Comparison of ENCODE assay signal across 1 cellular context in the genomic region with DNA sequence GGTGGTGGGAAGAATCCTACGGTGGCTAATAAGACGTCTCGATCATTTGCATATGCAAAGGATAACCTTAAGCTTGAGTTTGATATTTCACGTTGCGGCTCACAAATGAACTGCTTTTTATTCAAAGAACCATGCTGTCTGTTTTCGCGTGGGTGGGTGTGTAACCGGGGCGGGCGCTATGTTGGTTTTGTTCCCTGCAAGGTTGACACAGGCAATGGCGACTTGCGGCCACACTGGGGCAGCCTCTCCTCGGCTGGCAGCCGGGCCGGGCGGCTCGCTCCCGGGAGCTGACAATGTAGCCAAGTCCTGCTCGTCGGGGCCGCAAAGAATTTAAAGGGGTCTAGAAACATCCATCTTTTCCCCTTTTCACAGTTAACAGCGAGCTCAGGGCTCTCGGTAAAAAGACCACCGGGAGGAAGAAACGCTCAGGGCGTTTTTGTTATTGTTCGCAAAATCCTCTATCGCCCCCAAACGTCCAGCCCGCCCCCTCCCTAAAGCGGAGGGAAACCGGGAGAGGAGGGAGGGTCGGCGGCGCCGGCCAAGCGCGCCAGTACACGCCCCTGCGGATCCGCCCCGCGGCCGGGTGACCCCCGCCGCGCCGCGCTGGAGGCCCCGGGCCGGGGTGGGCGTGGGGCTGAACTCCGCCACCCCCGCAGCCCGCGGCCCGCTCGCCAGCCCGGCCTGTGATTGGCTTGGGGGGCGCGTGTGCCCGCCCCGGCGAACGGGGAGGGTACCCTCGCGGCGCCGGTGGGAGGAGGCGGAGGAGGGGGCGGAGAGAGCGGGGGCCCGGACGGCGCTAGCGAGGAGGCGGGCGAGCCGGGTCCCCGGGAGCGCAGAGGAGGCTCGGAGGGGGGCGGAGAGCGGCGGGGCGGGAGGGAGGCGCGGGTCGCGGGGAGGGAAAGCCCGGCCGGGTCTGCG.
TF ChIP-seq lines count a peak whose summit lies in the region.

Gene NEDD4L, plus strand, starts transcription at position 775 of the 918 bp plus-strand sequence. CDS start 435 bp downstream, outside the sequence.

TF ChIP-seq in HEK293, 187 proteins besides CTCF, POLR2A, EP300 and RAD21 (continued from another document and continues in another):
- no peak for TF ChIP-seq ZBTB44 (tag by site-specific recombination; IDR thresholded peaks at IDR 0.05)
- TF ChIP-seq ZBTB1 (tag by site-specific recombination; IDR thresholded peaks at IDR 0.05), result no peak
- TF ChIP-seq ZNF561 (tag by site-specific recombination; IDR thresholded peaks at IDR 0.05; ENCODE audit: borderline replicate concordance), result peak; percentile 29; the same call in 1 of the 2 replicates
- peak; percentile 97 for TF ChIP-seq PRDM4 (tag by site-specific recombination; IDR thresholded peaks at IDR 0.05)
- TF ChIP-seq ZNF202 (tag by site-specific recombination; IDR thresholded peaks at IDR 0.05; ENCODE audit: borderline replicate concordance), result no peak
- TF ChIP-seq ZNF560 (tag by site-specific recombination; IDR thresholded peaks at IDR 0.05; ENCODE audit: borderline replicate concordance), result no peak
- TF ChIP-seq, protein P1, sequence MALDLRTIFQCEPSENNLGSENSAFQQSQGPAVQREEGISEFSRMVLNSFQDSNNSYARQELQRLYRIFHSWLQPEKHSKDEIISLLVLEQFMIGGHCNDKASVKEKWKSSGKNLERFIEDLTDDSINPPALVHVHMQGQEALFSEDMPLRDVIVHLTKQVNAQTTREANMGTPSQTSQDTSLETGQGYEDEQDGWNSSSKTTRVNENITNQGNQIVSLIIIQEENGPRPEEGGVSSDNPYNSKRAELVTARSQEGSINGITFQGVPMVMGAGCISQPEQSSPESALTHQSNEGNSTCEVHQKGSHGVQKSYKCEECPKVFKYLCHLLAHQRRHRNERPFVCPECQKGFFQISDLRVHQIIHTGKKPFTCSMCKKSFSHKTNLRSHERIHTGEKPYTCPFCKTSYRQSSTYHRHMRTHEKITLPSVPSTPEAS (tag by site-specific recombination; IDR thresholded peaks at IDR 0.05), result no peak
- TF ChIP-seq ZNF645 (tag by site-specific recombination; IDR thresholded peaks at IDR 0.05), result no peak
- TF ChIP-seq, protein P2, sequence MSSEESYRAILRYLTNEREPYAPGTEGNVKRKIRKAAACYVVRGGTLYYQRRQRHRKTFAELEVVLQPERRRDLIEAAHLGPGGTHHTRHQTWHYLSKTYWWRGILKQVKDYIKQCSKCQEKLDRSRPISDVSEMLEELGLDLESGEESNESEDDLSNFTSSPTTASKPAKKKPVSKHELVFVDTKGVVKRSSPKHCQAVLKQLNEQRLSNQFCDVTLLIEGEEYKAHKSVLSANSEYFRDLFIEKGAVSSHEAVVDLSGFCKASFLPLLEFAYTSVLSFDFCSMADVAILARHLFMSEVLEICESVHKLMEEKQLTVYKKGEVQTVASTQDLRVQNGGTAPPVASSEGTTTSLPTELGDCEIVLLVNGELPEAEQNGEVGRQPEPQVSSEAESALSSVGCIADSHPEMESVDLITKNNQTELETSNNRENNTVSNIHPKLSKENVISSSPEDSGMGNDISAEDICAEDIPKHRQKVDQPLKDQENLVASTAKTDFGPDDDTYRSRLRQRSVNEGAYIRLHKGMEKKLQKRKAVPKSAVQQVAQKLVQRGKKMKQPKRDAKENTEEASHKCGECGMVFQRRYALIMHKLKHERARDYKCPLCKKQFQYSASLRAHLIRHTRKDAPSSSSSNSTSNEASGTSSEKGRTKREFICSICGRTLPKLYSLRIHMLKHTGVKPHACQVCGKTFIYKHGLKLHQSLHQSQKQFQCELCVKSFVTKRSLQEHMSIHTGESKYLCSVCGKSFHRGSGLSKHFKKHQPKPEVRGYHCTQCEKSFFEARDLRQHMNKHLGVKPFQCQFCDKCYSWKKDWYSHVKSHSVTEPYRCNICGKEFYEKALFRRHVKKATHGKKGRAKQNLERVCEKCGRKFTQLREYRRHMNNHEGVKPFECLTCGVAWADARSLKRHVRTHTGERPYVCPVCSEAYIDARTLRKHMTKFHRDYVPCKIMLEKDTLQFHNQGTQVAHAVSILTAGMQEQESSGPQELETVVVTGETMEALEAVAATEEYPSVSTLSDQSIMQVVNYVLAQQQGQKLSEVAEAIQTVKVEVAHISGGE (tag by site-specific recombination; conservative IDR thresholded peaks at IDR 0.05; ENCODE audit: low read depth), result peak; percentile 16; the same call in 1 of the 2 replicates
- no peak for TF ChIP-seq BCL11B (tag by site-specific recombination; IDR thresholded peaks at IDR 0.05; ENCODE audit: low read depth)
- TF ChIP-seq ZNF670 (tag by site-specific recombination; IDR thresholded peaks at IDR 0.05; ENCODE audit: low read depth), result no peak
- TF ChIP-seq ZNF571 (tag by site-specific recombination; IDR thresholded peaks at IDR 0.05), result no peak
- TF ChIP-seq, protein P3, sequence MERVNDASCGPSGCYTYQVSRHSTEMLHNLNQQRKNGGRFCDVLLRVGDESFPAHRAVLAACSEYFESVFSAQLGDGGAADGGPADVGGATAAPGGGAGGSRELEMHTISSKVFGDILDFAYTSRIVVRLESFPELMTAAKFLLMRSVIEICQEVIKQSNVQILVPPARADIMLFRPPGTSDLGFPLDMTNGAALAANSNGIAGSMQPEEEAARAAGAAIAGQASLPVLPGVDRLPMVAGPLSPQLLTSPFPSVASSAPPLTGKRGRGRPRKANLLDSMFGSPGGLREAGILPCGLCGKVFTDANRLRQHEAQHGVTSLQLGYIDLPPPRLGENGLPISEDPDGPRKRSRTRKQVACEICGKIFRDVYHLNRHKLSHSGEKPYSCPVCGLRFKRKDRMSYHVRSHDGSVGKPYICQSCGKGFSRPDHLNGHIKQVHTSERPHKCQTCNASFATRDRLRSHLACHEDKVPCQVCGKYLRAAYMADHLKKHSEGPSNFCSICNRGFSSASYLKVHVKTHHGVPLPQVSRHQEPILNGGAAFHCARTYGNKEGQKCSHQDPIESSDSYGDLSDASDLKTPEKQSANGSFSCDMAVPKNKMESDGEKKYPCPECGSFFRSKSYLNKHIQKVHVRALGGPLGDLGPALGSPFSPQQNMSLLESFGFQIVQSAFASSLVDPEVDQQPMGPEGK (tag by site-specific recombination; IDR thresholded peaks at IDR 0.05), result peak; percentile 58
- TF ChIP-seq IKZF3 (tag by site-specific recombination; IDR thresholded peaks at IDR 0.05), result no peak
- TF ChIP-seq ZNF266 (tag by site-specific recombination; IDR thresholded peaks at IDR 0.05; ENCODE audit: low read depth), result no peak
- 0 out of 2 replicates have a peak, but pooled peaks have one; percentile 52 for TF ChIP-seq ZFP37 (tag by site-specific recombination; IDR thresholded peaks at IDR 0.05)
- TF ChIP-seq ZFP3 (tag by site-specific recombination; IDR thresholded peaks at IDR 0.05; ENCODE audit: low read depth), result no peak
- no peak for TF ChIP-seq FEZF1 (tag by site-specific recombination; IDR thresholded peaks at IDR 0.05)
- no peak for TF ChIP-seq MZF1 (tag by site-specific recombination; IDR thresholded peaks at IDR 0.05; ENCODE audit: borderline replicate concordance)
- TF ChIP-seq ZNF791 (tag by site-specific recombination; IDR thresholded peaks at IDR 0.05), result no peak
- TF ChIP-seq ZNF768 (tag by site-specific recombination; IDR thresholded peaks at IDR 0.05), result no peak
- TF ChIP-seq ZNF830 (tag by site-specific recombination; IDR thresholded peaks at IDR 0.05; ENCODE audit: low read depth), result no peak
- TF ChIP-seq, protein P4, sequence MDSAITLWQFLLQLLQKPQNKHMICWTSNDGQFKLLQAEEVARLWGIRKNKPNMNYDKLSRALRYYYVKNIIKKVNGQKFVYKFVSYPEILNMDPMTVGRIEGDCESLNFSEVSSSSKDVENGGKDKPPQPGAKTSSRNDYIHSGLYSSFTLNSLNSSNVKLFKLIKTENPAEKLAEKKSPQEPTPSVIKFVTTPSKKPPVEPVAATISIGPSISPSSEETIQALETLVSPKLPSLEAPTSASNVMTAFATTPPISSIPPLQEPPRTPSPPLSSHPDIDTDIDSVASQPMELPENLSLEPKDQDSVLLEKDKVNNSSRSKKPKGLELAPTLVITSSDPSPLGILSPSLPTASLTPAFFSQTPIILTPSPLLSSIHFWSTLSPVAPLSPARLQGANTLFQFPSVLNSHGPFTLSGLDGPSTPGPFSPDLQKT (IDR thresholded peaks at IDR 0.05; ENCODE audit: borderline replicate concordance, low read depth, low read length), result no peak
- TF ChIP-seq HOXD13 (CRISPR knock-in tag; IDR thresholded peaks at IDR 0.05; ENCODE audit: borderline replicate concordance), result no peak
- TF ChIP-seq, protein P5, sequence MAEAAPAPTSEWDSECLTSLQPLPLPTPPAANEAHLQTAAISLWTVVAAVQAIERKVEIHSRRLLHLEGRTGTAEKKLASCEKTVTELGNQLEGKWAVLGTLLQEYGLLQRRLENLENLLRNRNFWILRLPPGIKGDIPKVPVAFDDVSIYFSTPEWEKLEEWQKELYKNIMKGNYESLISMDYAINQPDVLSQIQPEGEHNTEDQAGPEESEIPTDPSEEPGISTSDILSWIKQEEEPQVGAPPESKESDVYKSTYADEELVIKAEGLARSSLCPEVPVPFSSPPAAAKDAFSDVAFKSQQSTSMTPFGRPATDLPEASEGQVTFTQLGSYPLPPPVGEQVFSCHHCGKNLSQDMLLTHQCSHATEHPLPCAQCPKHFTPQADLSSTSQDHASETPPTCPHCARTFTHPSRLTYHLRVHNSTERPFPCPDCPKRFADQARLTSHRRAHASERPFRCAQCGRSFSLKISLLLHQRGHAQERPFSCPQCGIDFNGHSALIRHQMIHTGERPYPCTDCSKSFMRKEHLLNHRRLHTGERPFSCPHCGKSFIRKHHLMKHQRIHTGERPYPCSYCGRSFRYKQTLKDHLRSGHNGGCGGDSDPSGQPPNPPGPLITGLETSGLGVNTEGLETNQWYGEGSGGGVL (tag by site-specific recombination; IDR thresholded peaks at IDR 0.05), result peak; percentile 96
- TF ChIP-seq, protein P6, sequence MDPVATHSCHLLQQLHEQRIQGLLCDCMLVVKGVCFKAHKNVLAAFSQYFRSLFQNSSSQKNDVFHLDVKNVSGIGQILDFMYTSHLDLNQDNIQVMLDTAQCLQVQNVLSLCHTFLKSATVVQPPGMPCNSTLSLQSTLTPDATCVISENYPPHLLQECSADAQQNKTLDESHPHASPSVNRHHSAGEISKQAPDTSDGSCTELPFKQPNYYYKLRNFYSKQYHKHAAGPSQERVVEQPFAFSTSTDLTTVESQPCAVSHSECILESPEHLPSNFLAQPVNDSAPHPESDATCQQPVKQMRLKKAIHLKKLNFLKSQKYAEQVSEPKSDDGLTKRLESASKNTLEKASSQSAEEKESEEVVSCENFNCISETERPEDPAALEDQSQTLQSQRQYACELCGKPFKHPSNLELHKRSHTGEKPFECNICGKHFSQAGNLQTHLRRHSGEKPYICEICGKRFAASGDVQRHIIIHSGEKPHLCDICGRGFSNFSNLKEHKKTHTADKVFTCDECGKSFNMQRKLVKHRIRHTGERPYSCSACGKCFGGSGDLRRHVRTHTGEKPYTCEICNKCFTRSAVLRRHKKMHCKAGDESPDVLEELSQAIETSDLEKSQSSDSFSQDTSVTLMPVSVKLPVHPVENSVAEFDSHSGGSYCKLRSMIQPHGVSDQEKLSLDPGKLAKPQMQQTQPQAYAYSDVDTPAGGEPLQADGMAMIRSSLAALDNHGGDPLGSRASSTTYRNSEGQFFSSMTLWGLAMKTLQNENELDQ (tag by site-specific recombination; IDR thresholded peaks at IDR 0.05; ENCODE audit: low read depth), result no peak
- no peak for TF ChIP-seq ZNF140 (tag by site-specific recombination; IDR thresholded peaks at IDR 0.05)
- TF ChIP-seq, protein P7, sequence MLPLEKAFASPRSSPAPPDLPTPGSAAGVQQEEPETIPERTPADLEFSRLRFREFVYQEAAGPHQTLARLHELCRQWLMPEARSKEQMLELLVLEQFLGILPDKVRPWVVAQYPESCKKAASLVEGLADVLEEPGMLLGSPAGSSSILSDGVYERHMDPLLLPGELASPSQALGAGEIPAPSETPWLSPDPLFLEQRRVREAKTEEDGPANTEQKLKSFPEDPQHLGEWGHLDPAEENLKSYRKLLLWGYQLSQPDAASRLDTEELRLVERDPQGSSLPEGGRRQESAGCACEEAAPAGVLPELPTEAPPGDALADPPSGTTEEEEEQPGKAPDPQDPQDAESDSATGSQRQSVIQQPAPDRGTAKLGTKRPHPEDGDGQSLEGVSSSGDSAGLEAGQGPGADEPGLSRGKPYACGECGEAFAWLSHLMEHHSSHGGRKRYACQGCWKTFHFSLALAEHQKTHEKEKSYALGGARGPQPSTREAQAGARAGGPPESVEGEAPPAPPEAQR (tag by site-specific recombination; IDR thresholded peaks at IDR 0.05), result no peak
- TF ChIP-seq TRIM28 (IDR thresholded peaks at IDR 0.05; ENCODE audit: borderline replicate concordance, low read length), result no peak
- no peak for TF ChIP-seq ZNF776 (tag by site-specific recombination; IDR thresholded peaks at IDR 0.05; ENCODE audit: borderline replicate concordance)
